In genomic region chr9:125472926-125473701, GRCh38 we compare ENCODE assay signal across 10 cellular contexts.
DNase-seq lines count a peak whose midpoint lies in the region; ATAC-seq and TF ChIP-seq lines count a peak whose summit lies in the region.
"Had no signal": no experiment of that assay in that cellular context is flagged by ENCODE, and none has a peak within 500 bp of the region (broad histone marks: within the 10 kb centered on the region; RNA-seq: fewer than 3 reads in every experiment).

No MANE protein-coding gene starts in this region.

- H3K27ac ChIP-seq in mammary epithelial cell (ENCODE audit: insufficient read depth, low read depth, low read length) (no peak overlapping the region), coronary artery (peak overlapping the region in 1 of 2 donors; percentile 19), lower lobe of right lung (peak overlapping the region; percentile 38), vagina (peak overlapping the region; percentile 69), ascending aorta (peak overlapping the region in 1 of 2 donors; percentile 22)

- no peak for TF ChIP-seq CTCF in MCF 10A (IDR thresholded peaks at IDR 0.05; ENCODE audit: unreplicated experiment)
- no peak for TF ChIP-seq CTCF in mammary epithelial cell (conservative IDR thresholded peaks at IDR 0.05 in 1 of 2, IDR thresholded peaks at IDR 0.05 in 1 of 2; ENCODE audit: extremely low read depth in 1 of 2, insufficient read depth in 1 of 2, low read depth in 1 of 2, low read length in 2 of 2)
- TF ChIP-seq CTCF in coronary artery (IDR thresholded peaks at IDR 0.05) = no peak
- TF ChIP-seq CTCF in lower lobe of right lung (IDR thresholded peaks at IDR 0.05) = no peak
- TF ChIP-seq CTCF in vagina (IDR thresholded peaks at IDR 0.05) = no peak
- no peak for TF ChIP-seq CTCF in ascending aorta (IDR thresholded peaks at IDR 0.05)

- H3K9ac ChIP-seq in mammary epithelial cell (ENCODE audit: insufficient read depth, low read length) = no peak overlapping the region

- WGBS in mammary epithelial cell (ENCODE audit: low coverage, missing lambda C conversion rate) = 87% methylated on average over 11 of the region's 11 CpGs

- BruUV-seq in MCF 10A (replicated peaks; lab: Mats Ljungman, UMichigan) (no TSS peak), mammary epithelial cell (replicated peaks; lab: Mats Ljungman, UMichigan) (no TSS peak)

- peaks cover 46% of the 10 kb centered on the region for H3K36me3 Mint-ChIP-seq in MCF 10A (ENCODE audit: insufficient read depth, unreplicated experiment)

- H3K4me2 ChIP-seq in mammary epithelial cell (ENCODE audit: insufficient read depth, low read depth, low read length) = no peak overlapping the region

- H2AFZ ChIP-seq in mammary epithelial cell (ENCODE audit: low read depth, low read length) = no peak overlapping the region

- no peaks in the 10 kb centered on the region for H3K27me3 Mint-ChIP-seq in MCF 10A (ENCODE audit: insufficient read depth, unreplicated experiment)
- H3K27me3 Mint-ChIP-seq: central memory CD8-positive, alpha-beta T cell had no signal

- POLR2A ChIA-PET in MCF 10A (lab: Yijun Ruan, JAX) = interaction anchor here (0.8 to 1.2 kb wide), 2 partner anchors 9 to 10 kb away, joined by 3 to 4 read pairs; no protein-coding TSS in a partner anchor

- H3K79me2 ChIP-seq in mammary epithelial cell (ENCODE audit: insufficient read depth, low read length) = no peaks in the 10 kb centered on the region

- no peak overlapping the region for H3K27ac Mint-ChIP-seq in MCF 10A (ENCODE audit: low read depth, unreplicated experiment)

- no peaks in the 10 kb centered on the region for H3K4me1 ChIP-seq in mammary epithelial cell (ENCODE audit: insufficient read depth, low read length)
- peaks cover 40% of the 10 kb centered on the region for H3K4me1 ChIP-seq in lower lobe of right lung
- peaks cover 32% of the 10 kb centered on the region for H3K4me1 ChIP-seq in vagina
- H3K4me1 ChIP-seq in ascending aorta = peaks cover 0 to 5% of the 10 kb centered on the region in 2 donors
- H3K4me1 ChIP-seq: pancreas had no signal

- no peaks in the 10 kb centered on the region for H4K20me1 ChIP-seq in mammary epithelial cell (ENCODE audit: insufficient read depth, low read length)

- dilution Hi-C loops in mammary epithelial cell (cut with HindIII; ENCODE audit: low sequenced_read_pairs) = no loop called here

- H3K4me3 Mint-ChIP-seq in MCF 10A (ENCODE audit: unreplicated experiment) = no peak overlapping the region
- H3K4me3 Mint-ChIP-seq: central memory CD8-positive, alpha-beta T cell had no signal

- H3K4me3 ChIP-seq in mammary epithelial cell (replicated peaks in 1 of 3; ENCODE audit: insufficient read depth in 1 of 3, low read depth in 2 of 3, low read length in 3 of 3) (no peak overlapping the region), coronary artery (no peak overlapping the region), lower lobe of right lung (no peak overlapping the region), vagina (no peak overlapping the region), ascending aorta (no peak overlapping the region)
- H3K4me3 ChIP-seq: pancreas had no signal

- intact Hi-C loops in MCF 10A (cut with micrococcal nuclease) = no loop called here
- intact Hi-C loops in mammary epithelial cell (cut with micrococcal nuclease) = no loop called here
- intact Hi-C loops in lower lobe of right lung (cut with DNase I) = no loop called here
- intact Hi-C loops in vagina (cut with DNase I) = no loop called here
- intact Hi-C loops in ascending aorta (cut with DNase I) = no loop called here

- no peaks in the 10 kb centered on the region for H3K27me3 ChIP-seq in mammary epithelial cell (ENCODE audit: insufficient read depth, low read length)
- H3K27me3 ChIP-seq in lower lobe of right lung (ENCODE audit: low read depth) = no peaks in the 10 kb centered on the region
- no peaks in the 10 kb centered on the region for H3K27me3 ChIP-seq in vagina
- no peaks in the 10 kb centered on the region for H3K27me3 ChIP-seq in ascending aorta
- H3K27me3 ChIP-seq: pancreas had no signal

- TF ChIP-seq POLR2A in vagina (IDR thresholded peaks at IDR 0.05) = no peak

- H3K9me3 Mint-ChIP-seq in MCF 10A (ENCODE audit: unreplicated experiment) = no peaks in the 10 kb centered on the region
- H3K9me3 Mint-ChIP-seq: central memory CD8-positive, alpha-beta T cell had no signal

- in situ Hi-C loops in mammary epithelial cell (cut with MboI; ENCODE audit: low sequenced_read_pairs in 2 of 2) = no loop called here

- H3K36me3 ChIP-seq in mammary epithelial cell (ENCODE audit: insufficient read depth, low read length) (no peaks in the 10 kb centered on the region), lower lobe of right lung (peaks cover 14% of the 10 kb centered on the region), vagina (peaks cover 0 to 8% of the 10 kb centered on the region in 2 donors), ascending aorta (peaks cover 0 to 11% of the 10 kb centered on the region in 2 donors)
- H3K36me3 ChIP-seq: pancreas had no signal

- CTCF ChIA-PET in MCF 10A (lab: Yijun Ruan, JAX) (no interaction called here), mammary epithelial cell (lab: Charles Lee; ENCODE audit: low non-redundant PET) (no interaction called here)

- ATAC-seq in lower lobe of right lung (peak; percentile 54 to 72), GM18858 (IDR thresholded peaks at IDR 0.05; ENCODE audit: unreplicated experiment) (no peak)

- DNase-seq in MCF 10A (ENCODE audit: unreplicated experiment) (peak; percentile 14), mammary epithelial cell (no peak), coronary artery (ENCODE audit: low spot score) (peak; percentile 54), lower lobe of right lung (no peak), vagina (ENCODE audit: extremely low spot score in 2 of 2) (no peak), ascending aorta (ENCODE audit: low spot score in 2 of 2) (no peak), NCI-H345 treated with DMSO at 0.1 percent for 48 hours (lab: John Stamatoyannopoulos, UW; ENCODE audit: unreplicated experiment) (no peak)
- DNase-seq: pancreas had no signal

- H3K9me3 ChIP-seq in mammary epithelial cell (replicated peaks; ENCODE audit: insufficient read depth, low read length) (no peaks in the 10 kb centered on the region), lower lobe of right lung (no peaks in the 10 kb centered on the region), vagina (no peaks in the 10 kb centered on the region), ascending aorta (no peaks in the 10 kb centered on the region)
- H3K9me3 ChIP-seq: pancreas had no signal

- H3K4me1 Mint-ChIP-seq in MCF 10A (ENCODE audit: insufficient read depth, unreplicated experiment) = peaks cover 4% of the 10 kb centered on the region
- H3K4me1 Mint-ChIP-seq: central memory CD8-positive, alpha-beta T cell had no signal

Comparison
In these comparisons a context has a peak if more than half of its experiments do, and no peak if none do; other contexts are left out.
1. DNase-seq: peak in MCF 10A (single experiment) and coronary artery (single experiment); none in mammary epithelial cell (single experiment), lower lobe of right lung (single experiment), vagina (0 of 2), ascending aorta (0 of 2) and NCI-H345 treated with DMSO at 0.1 percent for 48 hours (single experiment).